8 cellular contexts compared by ENCODE assay signal in the genomic region with DNA sequence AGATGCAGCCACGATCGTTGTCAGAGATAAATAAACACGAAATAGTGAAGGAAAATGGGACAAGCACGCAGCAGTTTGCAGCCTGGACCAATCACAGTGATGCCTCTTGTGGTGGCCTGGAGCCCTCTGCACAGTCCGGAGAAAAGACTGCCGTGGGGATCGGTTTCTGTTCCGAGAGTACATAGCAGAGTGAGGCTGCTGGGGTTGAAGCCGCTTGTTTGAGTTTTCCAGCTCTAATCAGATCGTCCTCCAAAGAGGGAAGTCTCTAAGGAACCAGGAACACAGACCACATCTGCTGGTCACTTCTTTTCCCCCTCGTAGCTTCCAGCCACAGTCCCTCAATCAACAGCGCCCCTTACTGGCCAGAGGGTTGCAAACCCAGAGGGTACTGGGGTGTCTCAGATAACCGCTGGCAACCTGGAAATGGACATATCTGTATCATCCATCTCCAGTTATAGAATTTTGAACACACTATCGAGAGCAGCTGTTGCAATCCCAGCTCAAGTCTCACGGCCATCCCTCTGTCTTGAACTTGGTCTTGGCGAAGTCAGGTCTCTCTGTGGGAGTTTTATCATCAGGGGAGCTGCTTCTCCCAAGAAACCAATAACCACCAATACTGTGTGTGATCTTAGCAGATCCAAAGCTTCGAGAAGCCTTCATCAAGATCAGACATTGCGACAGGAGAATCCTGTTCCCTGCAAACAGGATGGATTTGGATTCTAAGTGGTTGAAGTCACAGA. TPM values are rescaled to one million over a fixed set of nuclear protein-coding genes. Genes with fewer than 3 reads are reported as not detected.
DNase-seq lines count a peak whose midpoint lies in the region; ATAC-seq and TF ChIP-seq lines count a peak whose summit lies in the region.

No MANE protein-coding gene starts in this region.

- no peaks in the 10 kb centered on the region for H3K9me3 Mint-ChIP-seq in activated CD4-positive, alpha-beta T cell treated with anti-CD3 and anti-CD28 coated beads for 36 hours (ENCODE audit: low read depth)

- H3K27me3 ChIP-seq in BE2C, result peaks cover 31% of the 10 kb centered on the region

- peaks cover 7% of the 10 kb centered on the region for H3K4me1 Mint-ChIP-seq in activated CD4-positive, alpha-beta T cell treated with anti-CD3 and anti-CD28 coated beads for 36 hours

- CTCF ChIA-PET in activated CD4-positive, alpha-beta T cell treated with anti-CD3 and anti-CD28 coated beads for 36 hours (lab: Charles Lee), result interaction anchor here (0.5 to 2.4 kb wide), 25 partner anchors 11 to 838 kb away, joined by 3 to 16 read pairs (median 4); no protein-coding TSS in a partner anchor

- intact Hi-C loops in activated CD4-positive, alpha-beta T cell treated with anti-CD3 and anti-CD28 coated beads for 36 hours (cut with DNase I, micrococcal nuclease), result loop anchor here (1.0 to 10.0 kb wide), 9 partner anchors 69 to 320 kb away; a partner anchor contains a TSS

- no peak overlapping the region for H3K27ac Mint-ChIP-seq in activated CD4-positive, alpha-beta T cell treated with anti-CD3 and anti-CD28 coated beads for 36 hours

- H3K4me3 ChIP-seq in BE2C (ENCODE audit: low read depth, low read length) (peak overlapping the region; percentile 27), coronary artery (peak overlapping the region; percentile 59)

- peak; percentile 90 for ATAC-seq in activated CD4-positive, alpha-beta T cell treated with anti-CD3 and anti-CD28 coated beads for 36 hours
- peak; percentile 96 for ATAC-seq in left lobe of liver

- H3K36me3 ChIP-seq in BE2C, result no peaks in the 10 kb centered on the region

- POLR2A ChIA-PET in activated CD4-positive, alpha-beta T cell treated with anti-CD3 and anti-CD28 coated beads for 36 hours (lab: Charles Lee), result no interaction called here

- TF ChIP-seq CTCF in BE2C (IDR thresholded peaks at IDR 0.05; ENCODE audit: low read depth, low read length) (peak; percentile 94), GM20000 (IDR thresholded peaks at IDR 0.05; ENCODE audit: extremely low read depth, missing control alignments) (peak; percentile 79), coronary artery (IDR thresholded peaks at IDR 0.05) (peak; percentile 21)

- no peaks in the 10 kb centered on the region for H3K4me1 ChIP-seq in BE2C

- H3K9me3 ChIP-seq in BE2C, result no peaks in the 10 kb centered on the region

- no peak overlapping the region for H3K27ac ChIP-seq in coronary artery

- no peaks in the 10 kb centered on the region for H3K36me3 Mint-ChIP-seq in activated CD4-positive, alpha-beta T cell treated with anti-CD3 and anti-CD28 coated beads for 36 hours (ENCODE audit: low read depth)

- peaks cover 8% of the 10 kb centered on the region for H3K27me3 Mint-ChIP-seq in activated CD4-positive, alpha-beta T cell treated with anti-CD3 and anti-CD28 coated beads for 36 hours

- DNase-seq in BE2C, result peak; percentile 74
- peak; percentile 77 for DNase-seq in GM20000 (ENCODE audit: low spot score)
- peak; percentile 7 for DNase-seq in NCI-H2107 (lab: John Stamatoyannopoulos, UW)
- peak; percentile 83 for DNase-seq in activated CD4-positive, alpha-beta T cell treated with anti-CD3 and anti-CD28 coated beads for 36 hours
- DNase-seq in coronary artery (ENCODE audit: low spot score), result no peak
- peak; percentile 58 for DNase-seq in left lobe of liver (ENCODE audit: low spot score)
- DNase-seq in stimulated activated CD4-positive, alpha-beta T cell treated with anti-CD3 and anti-CD28 coated beads, Interleukin-2, amount 100 ng/mL, for 4 hours (ENCODE audit: low read depth), result peak; percentile 41
- DNase-seq in NCI-H146 treated with DMSO at 0.1 percent for 48 hours (lab: John Stamatoyannopoulos, UW; ENCODE audit: unreplicated experiment), result no peak

- H3K4me3 Mint-ChIP-seq in activated CD4-positive, alpha-beta T cell treated with anti-CD3 and anti-CD28 coated beads for 36 hours, result peak overlapping the region; percentile 52

RNA-seq across cellular contexts. Expression of a gene that starts 57.4 kb away (rescaled TPM):
- not detected for polyA plus RNA-seq in BE2C (2012; ENCODE audit: insufficient read depth, insufficient read length, low read depth)
- total RNA-seq in activated CD4-positive, alpha-beta T cell treated with anti-CD3 and anti-CD28 coated beads for 36 hours, result not detected
- total RNA-seq in left lobe of liver, result not detected

Comparison
In these comparisons a context has a peak if more than half of its experiments do, and no peak if none do; other contexts are left out.
1. DNase-seq: peak in BE2C (single experiment), GM20000 (single experiment), NCI-H2107 (single experiment), activated CD4-positive, alpha-beta T cell treated with anti-CD3 and anti-CD28 coated beads for 36 hours (single experiment), left lobe of liver (single experiment) and stimulated activated CD4-positive, alpha-beta T cell treated with anti-CD3 and anti-CD28 coated beads, Interleukin-2, amount 100 ng/mL, for 4 hours (single experiment); none in coronary artery (single experiment) and NCI-H146 treated with DMSO at 0.1 percent for 48 hours (single experiment).
2. CTCF ChIP-seq: peak in every context shown above with its lines; median percentile 94 in BE2C; 79 in GM20000; 21 in coronary artery.